Comparison of ENCODE assay signal across 8 cellular contexts in the genomic region with DNA sequence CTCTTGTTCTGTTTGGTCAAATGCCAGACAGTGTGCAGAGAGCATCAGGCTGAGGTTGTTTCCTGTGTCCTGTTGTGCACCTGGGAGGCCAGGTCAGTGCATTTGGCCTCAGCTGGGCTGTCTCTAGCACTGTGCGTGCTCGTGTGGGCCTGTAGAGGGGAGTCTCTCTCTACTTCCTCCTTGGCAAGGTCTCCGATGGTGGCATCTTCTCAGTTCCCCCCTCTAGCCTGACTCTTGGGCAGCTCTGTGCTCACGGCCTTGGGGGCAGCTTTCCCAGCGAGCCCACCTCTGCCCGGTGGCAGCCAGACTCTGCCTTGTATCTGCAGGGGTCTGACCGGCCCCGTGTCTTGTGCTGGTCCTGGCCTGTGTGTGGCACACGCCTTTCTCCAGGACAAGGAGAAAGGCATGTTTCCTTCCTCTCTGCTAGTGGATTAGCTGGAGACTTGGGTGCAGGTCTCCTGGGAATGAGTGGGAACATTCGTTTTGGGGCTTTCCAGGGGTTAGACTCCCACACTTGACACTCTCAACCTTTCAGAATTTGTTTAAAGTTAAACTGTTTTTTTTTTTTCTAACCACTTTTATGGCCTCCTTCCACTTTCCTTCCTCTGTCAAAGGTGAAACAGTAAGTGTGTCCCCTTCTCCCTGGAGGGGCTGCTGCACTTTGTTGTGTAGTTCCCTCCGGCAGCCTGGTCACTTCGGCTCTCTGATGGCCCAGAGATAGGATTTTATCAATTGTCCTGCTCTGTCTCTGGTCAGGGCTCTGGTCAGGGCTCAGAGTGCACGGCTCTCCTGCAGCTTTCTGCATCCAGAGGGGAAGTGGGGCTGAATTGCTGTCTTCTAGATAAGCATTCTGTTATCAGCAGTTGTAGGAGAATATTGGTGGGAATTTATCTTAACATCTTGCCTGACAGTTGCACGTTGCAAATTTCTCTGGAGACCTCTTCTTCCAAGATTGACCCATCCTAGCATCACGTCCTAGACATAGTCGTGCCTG.
DNase-seq lines count a peak whose midpoint lies in the region; ATAC-seq and TF ChIP-seq lines count a peak whose summit lies in the region.

No MANE protein-coding gene starts in this region.

- peaks cover 81% of the 10 kb centered on the region for H3K79me2 ChIP-seq in SU-DHL-6 (ENCODE audit: insufficient read depth, low read length)

- peaks cover 34% of the 10 kb centered on the region for H3K4me1 Mint-ChIP-seq in activated naive CD4-positive, alpha-beta T cell treated with anti-CD3 and anti-CD28 coated beads, Interleukin-2, amount 10 ng/mL, durations not matched to agents 7 days and 5 days

- no peaks in the 10 kb centered on the region for H3K9me3 ChIP-seq in SU-DHL-6 (ENCODE audit: insufficient read depth, low read length)
- no peaks in the 10 kb centered on the region for H3K9me3 ChIP-seq in upper lobe of left lung

- DNase-seq in activated naive CD4-positive, alpha-beta T cell treated with anti-CD3 and anti-CD28 coated beads, Interleukin-2, amount 10 ng/mL, durations not matched to agents 7 days and 5 days = no peak
- no peak for DNase-seq in activated naive CD4-positive, alpha-beta T cell treated with Interleukin-2 at 50 U/mL for 16 hours
- no peak for DNase-seq in left ventricle myocardium superior
- DNase-seq in upper lobe of left lung = peak in 1 of 2 donors; percentile 37
- DNase-seq in HCEC 1CT = no peak
- no peak for DNase-seq in NCI-H1105 (lab: John Stamatoyannopoulos, UW)

- H3K27me3 Mint-ChIP-seq in activated naive CD4-positive, alpha-beta T cell treated with anti-CD3 and anti-CD28 coated beads, Interleukin-2, amount 10 ng/mL, durations not matched to agents 7 days and 5 days = no peaks in the 10 kb centered on the region

- no peak overlapping the region for H3K9ac ChIP-seq in SU-DHL-6 (ENCODE audit: low read length)

- no peak overlapping the region for H3K4me3 ChIP-seq in SU-DHL-6 (ENCODE audit: insufficient read depth, low read length, poor library complexity, severe bottlenecking)
- H3K4me3 ChIP-seq in upper lobe of left lung = no peak overlapping the region

- peak overlapping the region; percentile 11 for H3K4me2 ChIP-seq in SU-DHL-6 (ENCODE audit: low read depth, low read length, poor library complexity, severe bottlenecking)

- TF ChIP-seq POLR2A in upper lobe of left lung (IDR thresholded peaks at IDR 0.05) = no peak

- H3K27me3 ChIP-seq in SU-DHL-6 (ENCODE audit: low read length) (no peaks in the 10 kb centered on the region), upper lobe of left lung (no peaks in the 10 kb centered on the region)

- intact Hi-C loops in left ventricle myocardium superior (cut with micrococcal nuclease) = no loop called here

- H3K4me3 Mint-ChIP-seq in activated naive CD4-positive, alpha-beta T cell treated with anti-CD3 and anti-CD28 coated beads, Interleukin-2, amount 10 ng/mL, durations not matched to agents 7 days and 5 days = no peak overlapping the region

- peaks cover 26% of the 10 kb centered on the region for H3K36me3 Mint-ChIP-seq in activated naive CD4-positive, alpha-beta T cell treated with anti-CD3 and anti-CD28 coated beads, Interleukin-2, amount 10 ng/mL, durations not matched to agents 7 days and 5 days

- 40 to 45% methylated on average over 16 of the region's 16 CpGs for WGBS in upper lobe of left lung, 2 donors

- H3K27ac ChIP-seq in SU-DHL-6 (ENCODE audit: low read depth, low read length) (0 out of 2 replicates have a peak overlapping the region, but pooled peaks have one; percentile 6), upper lobe of left lung (peak overlapping the region in 3 of 4 donors; percentile 0 to 40 (median 7))

- H2AFZ ChIP-seq in SU-DHL-6 (ENCODE audit: low read depth, low read length, severe bottlenecking) = no peak overlapping the region

- H3K36me3 ChIP-seq in SU-DHL-6 (ENCODE audit: low read length) (no peaks in the 10 kb centered on the region), upper lobe of left lung (peaks cover 0 to 3% (median 1%) of the 10 kb centered on the region in 4 donors)

- no peaks in the 10 kb centered on the region for H3K9me3 Mint-ChIP-seq in activated naive CD4-positive, alpha-beta T cell treated with anti-CD3 and anti-CD28 coated beads, Interleukin-2, amount 10 ng/mL, durations not matched to agents 7 days and 5 days

- H3K9me2 ChIP-seq in SU-DHL-6 (replicated peaks; ENCODE audit: insufficient read depth, low read length) = no peaks in the 10 kb centered on the region

- H3K27ac Mint-ChIP-seq in activated naive CD4-positive, alpha-beta T cell treated with anti-CD3 and anti-CD28 coated beads, Interleukin-2, amount 10 ng/mL, durations not matched to agents 7 days and 5 days = peak overlapping the region; percentile 62

- TF ChIP-seq EP300 in upper lobe of left lung (IDR thresholded peaks at IDR 0.05) = no peak

- ATAC-seq in HG02981 (IDR thresholded peaks at IDR 0.05; ENCODE audit: unreplicated experiment) (peak; percentile 82), left ventricle myocardium superior (peak; percentile 47), upper lobe of left lung (ENCODE audit: low FRiP score in 2 of 2) (peak; percentile 74 to 82)

- CTCF ChIA-PET in activated naive CD4-positive, alpha-beta T cell treated with anti-CD3 and anti-CD28 coated beads, Interleukin-2, amount 10 ng/mL, durations not matched to agents 7 days and 5 days (lab: Charles Lee) = interaction anchor here (1.4 kb wide), 1 partner anchor 115 kb away, joined by 4 read pairs; no protein-coding TSS in a partner anchor

- H3K4me1 ChIP-seq in upper lobe of left lung = peaks cover 14 to 47% (median 25%) of the 10 kb centered on the region in 4 donors

- H4K20me1 ChIP-seq in SU-DHL-6 (ENCODE audit: low read depth, low read length) = no peaks in the 10 kb centered on the region

- TF ChIP-seq CTCF in SU-DHL-6 (IDR thresholded peaks at IDR 0.05; ENCODE audit: insufficient read depth, low read length, poor library complexity, severe bottlenecking) (no peak), upper lobe of left lung (IDR thresholded peaks at IDR 0.05) (peak in 1 of 6 experiments; percentile 10)

- no peaks in the 10 kb centered on the region for H3F3A ChIP-seq in SU-DHL-6 (ENCODE audit: insufficient read depth)
